Comparison of ENCODE assay signal across 9 cellular contexts in the genomic region with DNA sequence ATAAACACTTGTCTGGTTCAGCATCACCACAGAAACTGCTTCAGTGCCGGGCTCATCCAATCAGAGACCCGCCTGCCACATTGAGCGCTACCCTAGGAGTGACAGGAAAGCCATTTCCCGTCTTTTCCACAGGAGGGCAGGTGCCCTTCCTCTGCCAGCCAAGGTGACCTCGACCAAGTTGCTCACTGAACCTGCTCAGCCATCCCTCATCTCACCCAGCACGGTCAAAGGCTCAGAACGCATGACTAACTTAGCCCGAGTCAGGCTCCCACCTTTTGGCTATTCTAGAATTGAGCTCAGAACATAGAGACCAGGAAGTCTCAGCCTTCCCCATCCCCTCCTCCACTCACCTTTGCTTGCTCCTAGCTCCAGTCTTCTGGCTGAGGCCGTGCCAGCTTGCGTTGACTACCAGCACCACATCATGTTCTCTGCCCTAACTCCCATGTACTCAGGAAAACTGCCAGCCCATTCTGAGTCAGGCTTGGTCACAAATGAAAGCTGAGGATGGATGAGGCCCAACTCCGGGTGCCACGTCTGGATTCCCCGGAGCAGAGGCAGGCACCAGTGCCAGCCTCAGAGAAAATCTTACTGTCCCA. TPM values are rescaled to one million over a fixed set of nuclear protein-coding genes. Genes with fewer than 3 reads are reported as not detected.
DNase-seq lines count a peak whose midpoint lies in the region; ATAC-seq, FAIRE-seq and TF ChIP-seq lines count a peak whose summit lies in the region.
"Had no signal": no experiment of that assay in that cellular context is flagged by ENCODE, and none has a peak within 500 bp of the region (broad histone marks: within the 10 kb centered on the region; RNA-seq: fewer than 3 reads in every experiment).

No MANE protein-coding gene starts in this region.

- intact Hi-C loops in lower leg skin (cut with DNase I; ENCODE audit: low total_unique reads) = loop anchor here (5.0 kb wide), 1 partner anchor 162 kb away; no protein-coding TSS in a partner anchor

- TF ChIP-seq EP300 in tibial nerve (IDR thresholded peaks at IDR 0.05) = no peak

- no peaks in the 10 kb centered on the region for H3K27me3 Mint-ChIP-seq in activated T-helper 17 cell treated with anti-CD3 and anti-CD28 coated beads, Interleukin-2, amount 50 U/mL, for 72 hours

- 0 out of 2 replicates have a peak, but pooled peaks have one; percentile 4 for TF ChIP-seq CTCF in AG04450 (IDR thresholded peaks at IDR 0.05; ENCODE audit: low read depth, low read length)
- peak; percentile 55; the same call in 1 of the 2 replicates for TF ChIP-seq CTCF in HEK293 (tag by site-specific recombination; IDR thresholded peaks at IDR 0.05)
- TF ChIP-seq CTCF in tibial nerve (IDR thresholded peaks at IDR 0.05) = no peak
- TF ChIP-seq CTCF in lower leg skin (IDR thresholded peaks at IDR 0.05) = no peak

- ATAC-seq in activated T-helper 17 cell treated with anti-CD3 and anti-CD28 coated beads, Interleukin-2, amount 50 U/mL, for 72 hours (replicated peaks) = peak; percentile 40
- no peak for ATAC-seq in HG02588 (IDR thresholded peaks at IDR 0.05; ENCODE audit: unreplicated experiment)

- FAIRE-seq in islet of Langerhans (lab: Jason Lieb, UNC) = peak; percentile 62

- H3K4me3 Mint-ChIP-seq in activated T-helper 17 cell treated with anti-CD3 and anti-CD28 coated beads, Interleukin-2, amount 50 U/mL, for 72 hours = no peak overlapping the region

- CTCF ChIA-PET in AG04450 (lab: Charles Lee) (interaction anchor here (0.6 to 5.6 kb wide), 45 partner anchors 8 to 1205 kb away, joined by 3 to 62 read pairs (median 6); a partner anchor contains a TSS), HEK293 (lab: Yijun Ruan, JAX) (interaction anchor here (0.5 to 5.6 kb wide), 66 partner anchors 7 to 1195 kb away, joined by 3 to 77 read pairs (median 5); a partner anchor contains a TSS)

- POLR2A ChIA-PET in AG04450 (lab: Yijun Ruan, JAX) = no interaction called here
- POLR2A ChIA-PET in HEK293 (lab: Yijun Ruan, JAX) = interaction anchor here (0.5 kb wide), 1 partner anchor 11 kb away, joined by 4 read pairs; no protein-coding TSS in a partner anchor

- H3K27ac Mint-ChIP-seq in activated T-helper 17 cell treated with anti-CD3 and anti-CD28 coated beads, Interleukin-2, amount 50 U/mL, for 72 hours = no peak overlapping the region

- no peaks in the 10 kb centered on the region for H3K9me3 Mint-ChIP-seq in activated T-helper 17 cell treated with anti-CD3 and anti-CD28 coated beads, Interleukin-2, amount 50 U/mL, for 72 hours

- DNase-seq in AG04450 (ENCODE audit: low read depth, low spot score) (no peak), activated T-cell treated with anti-CD3 and anti-CD28 coated beads for 4 hours (no peak), tibial nerve (ENCODE audit: low spot score in 2 of 2) (no peak), lower leg skin (ENCODE audit: low spot score in 2 of 2) (no peak)

- H3K27ac ChIP-seq in AG04450 (ENCODE audit: low read depth, low read length) (no peak overlapping the region), HEK293 (ENCODE audit: extremely low read depth, low read depth, low read length) (no peak overlapping the region), tibial nerve (no peak overlapping the region)

- H3K9me3 ChIP-seq in AG04450 (ENCODE audit: control insufficient read depth, insufficient read depth, low read length) (no peaks in the 10 kb centered on the region), HEK293 (ENCODE audit: control insufficient read depth, insufficient read depth, low read depth, low read length) (no peaks in the 10 kb centered on the region), tibial nerve (no peaks in the 10 kb centered on the region)

- TF ChIP-seq POLR2A in tibial nerve (IDR thresholded peaks at IDR 0.05) (no peak), lower leg skin (IDR thresholded peaks at IDR 0.05) (no peak)

- no peaks in the 10 kb centered on the region for H3K4me1 Mint-ChIP-seq in activated T-helper 17 cell treated with anti-CD3 and anti-CD28 coated beads, Interleukin-2, amount 50 U/mL, for 72 hours

- H3K4me3 ChIP-seq in AG04450 (ENCODE audit: low read depth, low read length) = no peak overlapping the region
- no peak overlapping the region for H3K4me3 ChIP-seq in HEK293 (ENCODE audit: low read depth, low read length)
- H3K4me3 ChIP-seq in tibial nerve = no peak overlapping the region
- H3K4me3 ChIP-seq in lower leg skin (ENCODE audit: low read depth, poor library complexity, severe bottlenecking) = no peak overlapping the region
- H3K4me3 ChIP-seq: lung had no signal

- H3K4me1 ChIP-seq in HEK293 (ENCODE audit: control insufficient read depth, insufficient read depth, low read length) (no peaks in the 10 kb centered on the region; the same call in 1 of the 2 replicates), tibial nerve (peaks cover 0 to 19% (median 8%) of the 10 kb centered on the region in 4 donors)

- peaks cover 25% of the 10 kb centered on the region for H3K36me3 Mint-ChIP-seq in activated T-helper 17 cell treated with anti-CD3 and anti-CD28 coated beads, Interleukin-2, amount 50 U/mL, for 72 hours (ENCODE audit: low read depth)

- H3K27me3 ChIP-seq in AG04450 (ENCODE audit: control insufficient read depth, insufficient read depth, low read length) (no peaks in the 10 kb centered on the region), tibial nerve (no peaks in the 10 kb centered on the region)

- H3K36me3 ChIP-seq in HEK293 (ENCODE audit: control insufficient read depth in 2 of 2, insufficient read depth in 1 of 2, low read length in 2 of 2) (peaks cover 17 to 18% of the 10 kb centered on the region in 2 experiments), tibial nerve (peaks cover 0 to 20% (median 8%) of the 10 kb centered on the region in 3 donors)

- WGBS in tibial nerve, 2 donors = 60 to 66% methylated on average over 13 of the region's 13 CpGs
- 48 to 51% methylated on average over 13 of the region's 13 CpGs for WGBS in lower leg skin, 2 donors

TF ChIP-seq in HEK293, 187 proteins besides CTCF, POLR2A, EP300 and RAD21:
- no peak for TF ChIP-seq GLIS1 (tag by site-specific recombination; IDR thresholded peaks at IDR 0.05)
- no peak for TF ChIP-seq ZNF2 (tag by site-specific recombination; IDR thresholded peaks at IDR 0.05)
- TF ChIP-seq ZNF701 (tag by site-specific recombination; IDR thresholded peaks at IDR 0.05) = no peak
- TF ChIP-seq TRIM28 (IDR thresholded peaks at IDR 0.05; ENCODE audit: borderline replicate concordance, low read length) = no peak
- TF ChIP-seq ZNF366 (tag by site-specific recombination; conservative IDR thresholded peaks at IDR 0.05) = no peak
- TF ChIP-seq ZNF843 (tag by site-specific recombination; IDR thresholded peaks at IDR 0.05) = no peak
- TF ChIP-seq ZNF404 (tag by site-specific recombination; IDR thresholded peaks at IDR 0.05) = no peak
- TF ChIP-seq ZBTB8A (tag by site-specific recombination; IDR thresholded peaks at IDR 0.05) = no peak
- no peak for TF ChIP-seq ZNF239 (tag by site-specific recombination; IDR thresholded peaks at IDR 0.05)
- TF ChIP-seq BCL11B (tag by site-specific recombination; IDR thresholded peaks at IDR 0.05; ENCODE audit: low read depth) = no peak
- no peak for TF ChIP-seq ZNF37A (tag by site-specific recombination; IDR thresholded peaks at IDR 0.05)
- no peak for TF ChIP-seq ZBTB17 (tag by site-specific recombination; IDR thresholded peaks at IDR 0.05)
- no peak for TF ChIP-seq ZNF664 (tag by site-specific recombination; IDR thresholded peaks at IDR 0.05)
- no peak for TF ChIP-seq TCF7L2 (IDR thresholded peaks at IDR 0.05; ENCODE audit: borderline replicate concordance, low read depth, low read length)
TF ChIP-seq in HEK293: peak in this region for 0.

RNA-seq across cellular contexts. Expression of a gene that starts 15.6 kb away (rescaled TPM):
- 27.5 and 34.1 TPM in 2 replicates for polyA plus RNA-seq in AG04450 (2011; rRNA removed)
- polyA minus RNA-seq in AG04450 (2011; rRNA and poly(A)+ RNA removed) = 13.6 and 26.1 TPM in 2 replicates
- total RNA-seq in activated T-helper 17 cell treated with anti-CD3 and anti-CD28 coated beads, Interleukin-2, amount 50 U/mL, for 72 hours = 10 to 100 TPM; 27.5 to 48.5 TPM
- total RNA-seq in tibial nerve (10 to 100 TPM in 2 of 4 donors, 1 to 10 TPM in 2; 8.0 to 20.1 (median 9.0) TPM), lower leg skin (10 to 100 TPM; 12.2 to 17.8 (median 15.0) TPM)

Comparison
In these comparisons a context has a peak if more than half of its experiments do, and no peak if none do; other contexts are left out.
1. CTCF ChIP-seq: peak in AG04450 (single experiment) and HEK293 (single experiment); none in tibial nerve (0 of 5) and lower leg skin (0 of 3).